10 cellular contexts compared by ENCODE assay signal in the genomic region with DNA sequence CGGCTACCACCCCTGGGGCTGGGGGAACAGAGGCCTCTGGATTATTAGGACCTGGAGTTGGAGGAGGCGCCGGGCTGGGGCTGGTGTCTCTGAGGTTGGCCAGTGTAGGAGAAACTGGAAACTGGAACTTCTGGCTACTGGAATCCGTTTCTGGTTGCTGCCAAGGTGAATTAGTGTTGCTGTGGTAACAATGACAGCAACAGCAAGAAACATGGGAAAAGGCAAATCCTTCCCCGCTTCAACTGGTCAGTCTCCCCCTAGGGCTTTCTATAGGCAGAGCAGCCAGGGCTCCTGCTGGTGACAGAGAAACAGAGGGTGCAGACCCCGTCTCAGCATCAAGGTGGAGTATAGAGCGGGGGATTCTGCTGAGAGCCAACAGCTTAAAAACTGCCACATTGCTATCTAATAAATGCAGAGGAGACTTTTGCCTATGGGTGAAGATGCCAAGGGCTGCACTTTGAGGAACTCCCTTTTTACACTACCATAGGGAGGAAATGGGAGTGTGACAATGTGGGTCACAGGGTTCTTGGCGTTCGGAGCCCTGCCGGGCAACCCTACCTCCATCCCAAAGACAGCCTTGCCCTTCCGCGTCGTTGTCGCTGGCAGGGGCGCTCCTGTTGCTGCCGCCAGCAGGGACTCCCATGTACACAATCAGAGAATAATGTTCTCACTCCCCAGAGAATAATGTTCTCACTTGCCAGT.
DNase-seq lines count a peak whose midpoint lies in the region; ATAC-seq lines count a peak whose summit lies in the region.
"Had no signal": no experiment of that assay in that cellular context is flagged by ENCODE, and none has a peak within 500 bp of the region (broad histone marks: within the 10 kb centered on the region; RNA-seq: fewer than 3 reads in every experiment).

No MANE protein-coding gene starts in this region.

- no peak overlapping the region for H2BK120ac ChIP-seq in mesenchymal stem cell (ENCODE audit: low read depth, low read length)

- WGBS in mesenchymal stem cell = 76% methylated on average over 13 of the region's 16 CpGs

- H3K4ac ChIP-seq in mesenchymal stem cell (ENCODE audit: low read depth in 1 of 2, low read length in 2 of 2) = no peak overlapping the region

- H4K8ac ChIP-seq in mesenchymal stem cell (ENCODE audit: low read length) = no peak overlapping the region

- H3K9me3 ChIP-seq in mesenchymal stem cell (ENCODE audit: control insufficient read depth, low read length) = no peaks in the 10 kb centered on the region
- H3K9me3 ChIP-seq: vagina had no signal

- H3K4me3 ChIP-seq in mesenchymal stem cell (ENCODE audit: insufficient read depth in 1 of 2, low read depth in 1 of 2, low read length in 2 of 2) = no peak overlapping the region
- H3K4me3 ChIP-seq: vagina had no signal

- no peaks in the 10 kb centered on the region for H3K9me3 Mint-ChIP-seq in central memory CD8-positive, alpha-beta T cell
- H3K9me3 Mint-ChIP-seq: naive B cell had no signal

- DNase-seq in COR-L47 (lab: John Stamatoyannopoulos, UW) = peak; percentile 18
- peak; percentile 6 for DNase-seq in NCI-H1092 (lab: John Stamatoyannopoulos, UW)
- DNase-seq in central memory CD8-positive, alpha-beta T cell (ENCODE audit: low spot score in 2 of 2) = no peak
- DNase-seq in mesenchymal stem cell = peak; percentile 75
- no peak for DNase-seq in SHP77 treated with DMSO at 0.1 percent for 48 hours (lab: John Stamatoyannopoulos, UW)
- no peak for DNase-seq in NCI-H1105 (lab: John Stamatoyannopoulos, UW)
- DNase-seq in NCI-H187 (lab: John Stamatoyannopoulos, UW) = no peak
- no peak for DNase-seq in left colon
- DNase-seq: naive B cell had no signal

- peak overlapping the region; percentile 48 for H3K9ac ChIP-seq in mesenchymal stem cell (ENCODE audit: low read length)

- H3K14ac ChIP-seq in mesenchymal stem cell (ENCODE audit: low read length in 2 of 2) = no peak overlapping the region

- H3K4me1 ChIP-seq in mesenchymal stem cell (ENCODE audit: control insufficient read depth, insufficient read depth, low read depth, low read length) = no peaks in the 10 kb centered on the region
- H3K4me1 ChIP-seq: vagina had no signal

- peaks cover 0 to 21% of the 10 kb centered on the region in 2 experiments for H3K27me3 ChIP-seq in mesenchymal stem cell (ENCODE audit: control insufficient read depth in 1 of 2, insufficient read depth in 1 of 2, low read length in 2 of 2)
- H3K27me3 ChIP-seq: vagina had no signal

- no peak overlapping the region for H2AFZ ChIP-seq in mesenchymal stem cell (ENCODE audit: low read depth, low read length)

- intact Hi-C loops in left colon (cut with DNase I, micrococcal nuclease) = no loop called here

- H3K18ac ChIP-seq in mesenchymal stem cell (ENCODE audit: low read depth in 1 of 2, low read length in 2 of 2) = no peak overlapping the region

- peaks cover 21% of the 10 kb centered on the region for H3K4me1 Mint-ChIP-seq in central memory CD8-positive, alpha-beta T cell

- no peaks in the 10 kb centered on the region for H3K36me3 ChIP-seq in mesenchymal stem cell (ENCODE audit: control insufficient read depth in 1 of 2, insufficient read depth in 2 of 2, low read depth in 1 of 2, low read length in 2 of 2)
- H3K36me3 ChIP-seq: vagina had no signal

- no peak overlapping the region for H3K27ac ChIP-seq in mesenchymal stem cell (ENCODE audit: low read length, poor library complexity, severe bottlenecking)
- H3K27ac ChIP-seq: vagina had no signal

- no peak overlapping the region for H3K4me3 Mint-ChIP-seq in central memory CD8-positive, alpha-beta T cell
- H3K4me3 Mint-ChIP-seq: naive B cell had no signal

- H2BK5ac ChIP-seq in mesenchymal stem cell (ENCODE audit: low read depth, low read length, poor library complexity, severe bottlenecking) = no peak overlapping the region

- peaks cover 2% of the 10 kb centered on the region for H3K36me3 Mint-ChIP-seq in central memory CD8-positive, alpha-beta T cell (ENCODE audit: insufficient read depth)
- H3K36me3 Mint-ChIP-seq: naive B cell had no signal

- peaks cover 14% of the 10 kb centered on the region for H3K27me3 Mint-ChIP-seq in central memory CD8-positive, alpha-beta T cell

- H2AK5ac ChIP-seq in mesenchymal stem cell (ENCODE audit: low read length, severe bottlenecking) = no peak overlapping the region

- H2BK12ac ChIP-seq in mesenchymal stem cell (ENCODE audit: low read length in 2 of 2) = no peak overlapping the region

- ATAC-seq in central memory CD8-positive, alpha-beta T cell (replicated peaks; ENCODE audit: extremely low read depth, poor library complexity, severe bottlenecking) = no peak
- ATAC-seq in left colon = no peak

- no peak overlapping the region for H3K23ac ChIP-seq in mesenchymal stem cell (ENCODE audit: low read length in 2 of 2)

- H3K4me2 ChIP-seq in mesenchymal stem cell (ENCODE audit: low read length, poor library complexity, severe bottlenecking) = no peak overlapping the region

- no peak overlapping the region for H2BK15ac ChIP-seq in mesenchymal stem cell (ENCODE audit: low read depth, poor library complexity, severe bottlenecking)

- no peak overlapping the region for H4K91ac ChIP-seq in mesenchymal stem cell (ENCODE audit: low read length)

- H3K27ac Mint-ChIP-seq in central memory CD8-positive, alpha-beta T cell (ENCODE audit: low read depth) = peak overlapping the region; percentile 57
- H3K27ac Mint-ChIP-seq: naive B cell had no signal

- no peaks in the 10 kb centered on the region for H3K79me1 ChIP-seq in mesenchymal stem cell (replicated peaks; ENCODE audit: low read length, poor library complexity, severe bottlenecking)

Comparison
In these comparisons a context has a peak if more than half of its experiments do, and no peak if none do; other contexts are left out.
1. DNase-seq: peak in COR-L47 (single experiment), NCI-H1092 (single experiment) and mesenchymal stem cell (single experiment); none in central memory CD8-positive, alpha-beta T cell (0 of 2), SHP77 treated with DMSO at 0.1 percent for 48 hours (single experiment), NCI-H1105 (single experiment), NCI-H187 (0 of 2) and left colon (0 of 2).